In the genomic region with DNA sequence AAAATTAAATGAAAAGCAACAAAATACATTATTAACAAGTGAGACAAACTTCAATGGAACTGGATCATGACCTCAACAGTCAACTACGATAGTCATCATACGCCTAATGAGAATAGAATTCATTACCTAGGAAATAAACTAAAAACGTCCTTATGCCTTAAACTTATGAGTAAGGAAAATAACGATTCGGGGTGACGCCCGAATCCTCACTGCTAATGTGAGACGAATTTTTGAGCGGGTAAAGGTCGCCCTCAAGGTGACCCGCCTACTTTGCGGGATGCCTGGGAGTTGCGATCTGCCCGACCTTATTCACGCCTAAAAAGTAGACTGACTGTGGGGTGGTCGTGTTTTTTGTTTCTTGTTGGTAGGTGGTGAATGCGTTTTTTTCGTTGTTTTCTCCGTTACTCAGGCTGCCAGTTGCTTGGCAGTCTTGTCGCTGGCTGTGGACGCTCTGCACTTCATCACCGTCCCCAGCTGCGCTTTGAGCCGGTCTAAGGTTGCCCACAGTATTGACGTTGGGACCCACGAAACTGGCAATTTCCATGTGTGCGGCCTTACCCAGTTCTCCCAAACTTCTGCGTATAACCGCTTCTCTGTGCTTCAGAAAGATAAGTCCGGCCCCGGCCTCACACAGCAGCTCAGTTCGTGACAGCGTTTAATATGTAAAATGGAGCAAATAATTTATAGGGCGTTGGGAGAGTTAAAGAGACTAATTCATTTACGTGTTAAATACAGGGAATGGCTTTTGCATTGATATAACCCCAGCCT, we compare ENCODE assay signal across 1 cellular context.
A peak's percentile ranks its signal among the peaks of the same experiment; 100 is the strongest.
TF ChIP-seq lines count a peak whose summit lies in the region.

No MANE protein-coding gene starts in this region.

TF ChIP-seq in HepG2, 621 proteins besides CTCF, POLR2A, EP300 and RAD21 (continued from another document and continues in another):
- TF ChIP-seq, protein P1, sequence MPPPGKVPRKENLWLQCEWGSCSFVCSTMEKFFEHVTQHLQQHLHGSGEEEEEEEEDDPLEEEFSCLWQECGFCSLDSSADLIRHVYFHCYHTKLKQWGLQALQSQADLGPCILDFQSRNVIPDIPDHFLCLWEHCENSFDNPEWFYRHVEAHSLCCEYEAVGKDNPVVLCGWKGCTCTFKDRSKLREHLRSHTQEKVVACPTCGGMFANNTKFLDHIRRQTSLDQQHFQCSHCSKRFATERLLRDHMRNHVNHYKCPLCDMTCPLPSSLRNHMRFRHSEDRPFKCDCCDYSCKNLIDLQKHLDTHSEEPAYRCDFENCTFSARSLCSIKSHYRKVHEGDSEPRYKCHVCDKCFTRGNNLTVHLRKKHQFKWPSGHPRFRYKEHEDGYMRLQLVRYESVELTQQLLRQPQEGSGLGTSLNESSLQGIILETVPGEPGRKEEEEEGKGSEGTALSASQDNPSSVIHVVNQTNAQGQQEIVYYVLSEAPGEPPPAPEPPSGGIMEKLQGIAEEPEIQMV (CRISPR knock-in tag; IDR thresholded peaks at IDR 0.05; ENCODE audit: low read depth) = peak; percentile 7
- TF ChIP-seq AHR (CRISPR knock-in tag; IDR thresholded peaks at IDR 0.05) (peak; percentile 72; the same call in 1 of the 2 replicates), ZNF75D (CRISPR knock-in tag; IDR thresholded peaks at IDR 0.05; ENCODE audit: borderline replicate concordance) (0 out of 2 replicates have a peak, but pooled peaks have one; percentile 22), ZNF839 (CRISPR knock-in tag; IDR thresholded peaks at IDR 0.05; ENCODE audit: borderline replicate concordance) (no peak), ZNF253 (CRISPR knock-in tag; IDR thresholded peaks at IDR 0.05; ENCODE audit: borderline replicate concordance) (no peak; the same call in 1 of the 2 replicates), KLF16 (CRISPR knock-in tag; IDR thresholded peaks at IDR 0.05) (peak in 1 of 2 experiments; percentile 99; a peak in 2 of 4 replicates), DPF2 (CRISPR knock-in tag; IDR thresholded peaks at IDR 0.05; ENCODE audit: borderline replicate concordance, low read depth) (no peak; the same call in 1 of the 2 replicates), POLR2G (IDR thresholded peaks at IDR 0.05; ENCODE audit: low read depth, low read length) (peak; percentile 100), ZNF749 (CRISPR knock-in tag; IDR thresholded peaks at IDR 0.05; ENCODE audit: borderline replicate concordance) (peak; percentile 88; the same call in 1 of the 2 replicates), SRSF9 (IDR thresholded peaks at IDR 0.05; ENCODE audit: borderline replicate concordance, insufficient read depth, low read depth, low read length, poor library complexity, severe bottlenecking) (no peak), IRF2 (CRISPR knock-in tag; IDR thresholded peaks at IDR 0.05) (peak; percentile 90), ZNF619 (CRISPR knock-in tag; IDR thresholded peaks at IDR 0.05) (no peak), ZBTB38 (CRISPR knock-in tag; IDR thresholded peaks at IDR 0.05) (no peak; the same call in none of the 2 replicates), ZNF674 (CRISPR knock-in tag; IDR thresholded peaks at IDR 0.05; ENCODE audit: low read depth) (no peak), MED1 (CRISPR knock-in tag; IDR thresholded peaks at IDR 0.05) (peak; percentile 100), JUN (CRISPR knock-in tag; IDR thresholded peaks at IDR 0.05) (peak; percentile 35), RXRB (CRISPR knock-in tag; IDR thresholded peaks at IDR 0.05; ENCODE audit: borderline replicate concordance) (peak; percentile 87; the same call in 1 of the 2 replicates), ZNF124 (CRISPR knock-in tag; IDR thresholded peaks at IDR 0.05) (peak; percentile 95), PHB2 (IDR thresholded peaks at IDR 0.05; ENCODE audit: partially characterized antibody) (no peak), MIER3 (CRISPR knock-in tag; IDR thresholded peaks at IDR 0.05; ENCODE audit: borderline replicate concordance) (peak; percentile 97; the same call in 1 of the 2 replicates), ZNF383 (CRISPR knock-in tag; IDR thresholded peaks at IDR 0.05; ENCODE audit: borderline replicate concordance) (no peak), RARA (CRISPR knock-in tag; IDR thresholded peaks at IDR 0.05) (peak; percentile 75)
- TF ChIP-seq, protein P2, sequence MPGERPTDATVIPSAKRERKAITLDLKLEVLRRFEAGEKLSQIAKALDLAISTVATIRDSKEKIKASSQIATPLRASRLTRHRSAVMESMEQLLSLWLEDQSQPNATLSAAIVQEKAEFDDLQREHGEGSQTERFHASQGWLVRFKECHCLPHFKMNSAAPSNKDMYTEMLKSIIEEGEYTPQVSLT (CRISPR knock-in tag; IDR thresholded peaks at IDR 0.05; ENCODE audit: borderline replicate concordance, low read depth) = 0 out of 2 replicates have a peak, but pooled peaks have one; percentile 63
- TF ChIP-seq, protein P3, sequence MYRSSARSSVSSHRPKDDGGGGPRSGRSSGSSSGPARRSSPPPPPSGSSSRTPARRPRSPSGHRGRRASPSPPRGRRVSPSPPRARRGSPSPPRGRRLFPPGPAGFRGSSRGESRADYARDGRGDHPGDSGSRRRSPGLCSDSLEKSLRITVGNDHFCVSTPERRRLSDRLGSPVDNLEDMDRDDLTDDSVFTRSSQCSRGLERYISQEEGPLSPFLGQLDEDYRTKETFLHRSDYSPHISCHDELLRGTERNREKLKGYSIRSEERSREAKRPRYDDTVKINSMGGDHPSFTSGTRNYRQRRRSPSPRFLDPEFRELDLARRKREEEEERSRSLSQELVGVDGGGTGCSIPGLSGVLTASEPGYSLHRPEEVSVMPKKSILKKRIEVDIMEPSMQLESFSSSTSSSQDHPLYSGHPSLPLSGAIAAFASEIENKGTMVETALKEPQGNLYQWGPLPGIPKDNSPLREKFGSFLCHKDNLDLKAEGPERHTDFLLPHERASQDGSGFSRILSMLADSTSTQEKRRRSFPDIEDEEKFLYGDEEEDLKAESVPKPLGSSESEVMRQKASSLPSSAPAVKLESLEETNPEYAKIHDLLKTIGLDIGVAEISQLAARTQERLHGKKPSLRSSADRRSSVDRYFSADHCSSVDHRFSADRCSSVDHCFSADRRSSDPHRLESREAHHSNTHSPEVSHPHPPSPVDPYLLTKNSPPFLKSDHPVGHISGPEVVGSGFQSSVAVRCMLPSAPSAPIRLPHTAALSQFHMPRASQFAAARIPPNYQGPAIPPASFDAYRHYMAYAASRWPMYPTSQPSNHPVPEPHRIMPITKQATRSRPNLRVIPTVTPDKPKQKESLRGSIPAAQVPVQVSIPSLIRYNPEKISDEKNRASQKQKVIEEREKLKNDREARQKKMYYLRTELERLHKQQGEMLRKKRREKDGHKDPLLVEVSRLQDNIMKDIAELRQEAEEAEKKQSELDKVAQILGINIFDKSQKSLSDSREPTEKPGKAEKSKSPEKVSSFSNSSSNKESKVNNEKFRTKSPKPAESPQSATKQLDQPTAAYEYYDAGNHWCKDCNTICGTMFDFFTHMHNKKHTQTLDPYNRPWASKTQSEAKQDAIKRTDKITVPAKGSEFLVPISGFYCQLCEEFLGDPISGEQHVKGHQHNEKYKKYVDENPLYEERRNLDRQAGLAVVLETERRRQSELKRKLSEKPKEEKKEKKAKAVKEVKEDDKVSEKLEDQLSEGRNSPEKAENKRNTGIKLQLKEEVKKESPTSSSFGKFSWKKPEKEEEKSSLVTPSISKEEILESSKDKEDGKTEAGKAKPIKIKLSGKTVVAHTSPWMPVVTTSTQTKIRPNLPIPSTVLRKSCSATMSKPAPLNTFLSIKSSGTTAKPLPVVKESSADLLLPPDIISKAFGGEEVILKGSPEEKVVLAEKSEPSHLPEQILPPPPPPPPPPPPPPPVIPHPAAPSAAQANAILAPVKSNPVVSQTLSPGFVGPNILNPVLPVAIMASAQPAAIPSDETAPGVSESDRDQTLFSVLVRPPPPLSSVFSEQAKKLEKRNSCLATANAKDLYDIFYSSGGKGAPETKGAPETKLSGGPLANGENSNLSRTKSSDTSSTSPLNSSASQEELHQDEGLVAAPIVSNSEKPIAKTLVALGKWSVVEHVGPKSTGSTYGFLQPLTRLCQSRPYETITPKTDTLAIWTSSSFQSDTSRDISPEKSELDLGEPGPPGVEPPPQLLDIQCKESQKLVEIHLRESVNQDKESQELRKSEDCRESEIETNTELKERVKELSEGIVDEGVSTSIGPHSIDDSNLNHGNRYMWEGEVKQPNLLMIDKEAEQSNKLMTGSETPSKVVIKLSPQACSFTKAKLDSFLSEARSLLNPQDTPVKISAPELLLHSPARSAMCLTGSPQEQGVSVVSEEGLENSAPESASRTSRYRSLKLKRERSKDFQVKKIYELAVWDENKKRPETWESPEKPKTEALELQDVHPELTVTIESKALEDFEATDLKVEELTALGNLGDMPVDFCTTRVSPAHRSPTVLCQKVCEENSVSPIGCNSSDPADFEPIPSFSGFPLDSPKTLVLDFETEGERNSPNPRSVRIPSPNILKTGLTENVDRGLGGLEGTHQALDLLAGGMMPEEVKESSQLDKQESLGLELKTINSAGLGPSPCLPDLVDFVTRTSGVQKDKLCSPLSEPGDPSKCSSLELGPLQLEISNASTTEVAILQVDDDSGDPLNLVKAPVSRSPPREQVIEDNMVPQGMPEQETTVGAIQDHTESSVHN (CRISPR knock-in tag; IDR thresholded peaks at IDR 0.05) = peak; percentile 87; the same call in 1 of the 2 replicates
- TF ChIP-seq, protein P4, sequence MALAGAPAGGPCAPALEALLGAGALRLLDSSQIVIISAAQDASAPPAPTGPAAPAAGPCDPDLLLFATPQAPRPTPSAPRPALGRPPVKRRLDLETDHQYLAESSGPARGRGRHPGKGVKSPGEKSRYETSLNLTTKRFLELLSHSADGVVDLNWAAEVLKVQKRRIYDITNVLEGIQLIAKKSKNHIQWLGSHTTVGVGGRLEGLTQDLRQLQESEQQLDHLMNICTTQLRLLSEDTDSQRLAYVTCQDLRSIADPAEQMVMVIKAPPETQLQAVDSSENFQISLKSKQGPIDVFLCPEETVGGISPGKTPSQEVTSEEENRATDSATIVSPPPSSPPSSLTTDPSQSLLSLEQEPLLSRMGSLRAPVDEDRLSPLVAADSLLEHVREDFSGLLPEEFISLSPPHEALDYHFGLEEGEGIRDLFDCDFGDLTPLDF (CRISPR knock-in tag; IDR thresholded peaks at IDR 0.05) = 0 out of 2 replicates have a peak, but pooled peaks have one; percentile 10
- TF ChIP-seq, protein P5, sequence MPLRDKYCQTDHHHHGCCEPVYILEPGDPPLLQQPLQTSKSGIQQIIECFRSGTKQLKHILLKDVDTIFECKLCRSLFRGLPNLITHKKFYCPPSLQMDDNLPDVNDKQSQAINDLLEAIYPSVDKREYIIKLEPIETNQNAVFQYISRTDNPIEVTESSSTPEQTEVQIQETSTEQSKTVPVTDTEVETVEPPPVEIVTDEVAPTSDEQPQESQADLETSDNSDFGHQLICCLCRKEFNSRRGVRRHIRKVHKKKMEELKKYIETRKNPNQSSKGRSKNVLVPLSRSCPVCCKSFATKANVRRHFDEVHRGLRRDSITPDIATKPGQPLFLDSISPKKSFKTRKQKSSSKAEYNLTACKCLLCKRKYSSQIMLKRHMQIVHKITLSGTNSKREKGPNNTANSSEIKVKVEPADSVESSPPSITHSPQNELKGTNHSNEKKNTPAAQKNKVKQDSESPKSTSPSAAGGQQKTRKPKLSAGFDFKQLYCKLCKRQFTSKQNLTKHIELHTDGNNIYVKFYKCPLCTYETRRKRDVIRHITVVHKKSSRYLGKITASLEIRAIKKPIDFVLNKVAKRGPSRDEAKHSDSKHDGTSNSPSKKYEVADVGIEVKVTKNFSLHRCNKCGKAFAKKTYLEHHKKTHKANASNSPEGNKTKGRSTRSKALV (CRISPR knock-in tag; IDR thresholded peaks at IDR 0.05) = peak; percentile 83
- TF ChIP-seq, protein P6, sequence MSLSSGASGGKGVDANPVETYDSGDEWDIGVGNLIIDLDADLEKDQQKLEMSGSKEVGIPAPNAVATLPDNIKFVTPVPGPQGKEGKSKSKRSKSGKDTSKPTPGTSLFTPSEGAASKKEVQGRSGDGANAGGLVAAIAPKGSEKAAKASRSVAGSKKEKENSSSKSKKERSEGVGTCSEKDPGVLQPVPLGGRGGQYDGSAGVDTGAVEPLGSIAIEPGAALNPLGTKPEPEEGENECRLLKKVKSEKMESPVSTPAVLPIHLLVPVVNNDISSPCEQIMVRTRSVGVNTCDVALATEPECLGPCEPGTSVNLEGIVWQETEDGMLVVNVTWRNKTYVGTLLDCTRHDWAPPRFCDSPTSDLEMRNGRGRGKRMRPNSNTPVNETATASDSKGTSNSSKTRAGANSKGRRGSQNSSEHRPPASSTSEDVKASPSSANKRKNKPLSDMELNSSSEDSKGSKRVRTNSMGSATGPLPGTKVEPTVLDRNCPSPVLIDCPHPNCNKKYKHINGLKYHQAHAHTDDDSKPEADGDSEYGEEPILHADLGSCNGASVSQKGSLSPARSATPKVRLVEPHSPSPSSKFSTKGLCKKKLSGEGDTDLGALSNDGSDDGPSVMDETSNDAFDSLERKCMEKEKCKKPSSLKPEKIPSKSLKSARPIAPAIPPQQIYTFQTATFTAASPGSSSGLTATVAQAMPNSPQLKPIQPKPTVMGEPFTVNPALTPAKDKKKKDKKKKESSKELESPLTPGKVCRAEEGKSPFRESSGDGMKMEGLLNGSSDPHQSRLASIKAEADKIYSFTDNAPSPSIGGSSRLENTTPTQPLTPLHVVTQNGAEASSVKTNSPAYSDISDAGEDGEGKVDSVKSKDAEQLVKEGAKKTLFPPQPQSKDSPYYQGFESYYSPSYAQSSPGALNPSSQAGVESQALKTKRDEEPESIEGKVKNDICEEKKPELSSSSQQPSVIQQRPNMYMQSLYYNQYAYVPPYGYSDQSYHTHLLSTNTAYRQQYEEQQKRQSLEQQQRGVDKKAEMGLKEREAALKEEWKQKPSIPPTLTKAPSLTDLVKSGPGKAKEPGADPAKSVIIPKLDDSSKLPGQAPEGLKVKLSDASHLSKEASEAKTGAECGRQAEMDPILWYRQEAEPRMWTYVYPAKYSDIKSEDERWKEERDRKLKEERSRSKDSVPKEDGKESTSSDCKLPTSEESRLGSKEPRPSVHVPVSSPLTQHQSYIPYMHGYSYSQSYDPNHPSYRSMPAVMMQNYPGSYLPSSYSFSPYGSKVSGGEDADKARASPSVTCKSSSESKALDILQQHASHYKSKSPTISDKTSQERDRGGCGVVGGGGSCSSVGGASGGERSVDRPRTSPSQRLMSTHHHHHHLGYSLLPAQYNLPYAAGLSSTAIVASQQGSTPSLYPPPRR (CRISPR knock-in tag; IDR thresholded peaks at IDR 0.05; ENCODE audit: borderline replicate concordance) = peak; percentile 87
- TF ChIP-seq, protein P7, sequence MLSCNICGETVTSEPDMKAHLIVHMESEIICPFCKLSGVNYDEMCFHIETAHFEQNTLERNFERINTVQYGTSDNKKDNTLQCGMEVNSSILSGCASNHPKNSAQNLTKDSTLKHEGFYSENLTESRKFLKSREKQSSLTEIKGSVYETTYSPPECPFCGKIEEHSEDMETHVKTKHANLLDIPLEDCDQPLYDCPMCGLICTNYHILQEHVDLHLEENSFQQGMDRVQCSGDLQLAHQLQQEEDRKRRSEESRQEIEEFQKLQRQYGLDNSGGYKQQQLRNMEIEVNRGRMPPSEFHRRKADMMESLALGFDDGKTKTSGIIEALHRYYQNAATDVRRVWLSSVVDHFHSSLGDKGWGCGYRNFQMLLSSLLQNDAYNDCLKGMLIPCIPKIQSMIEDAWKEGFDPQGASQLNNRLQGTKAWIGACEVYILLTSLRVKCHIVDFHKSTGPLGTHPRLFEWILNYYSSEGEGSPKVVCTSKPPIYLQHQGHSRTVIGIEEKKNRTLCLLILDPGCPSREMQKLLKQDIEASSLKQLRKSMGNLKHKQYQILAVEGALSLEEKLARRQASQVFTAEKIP (CRISPR knock-in tag; IDR thresholded peaks at IDR 0.05; ENCODE audit: borderline replicate concordance) = no peak
- TF ChIP-seq, protein P8, sequence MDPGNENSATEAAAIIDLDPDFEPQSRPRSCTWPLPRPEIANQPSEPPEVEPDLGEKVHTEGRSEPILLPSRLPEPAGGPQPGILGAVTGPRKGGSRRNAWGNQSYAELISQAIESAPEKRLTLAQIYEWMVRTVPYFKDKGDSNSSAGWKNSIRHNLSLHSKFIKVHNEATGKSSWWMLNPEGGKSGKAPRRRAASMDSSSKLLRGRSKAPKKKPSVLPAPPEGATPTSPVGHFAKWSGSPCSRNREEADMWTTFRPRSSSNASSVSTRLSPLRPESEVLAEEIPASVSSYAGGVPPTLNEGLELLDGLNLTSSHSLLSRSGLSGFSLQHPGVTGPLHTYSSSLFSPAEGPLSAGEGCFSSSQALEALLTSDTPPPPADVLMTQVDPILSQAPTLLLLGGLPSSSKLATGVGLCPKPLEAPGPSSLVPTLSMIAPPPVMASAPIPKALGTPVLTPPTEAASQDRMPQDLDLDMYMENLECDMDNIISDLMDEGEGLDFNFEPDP (CRISPR knock-in tag; conservative IDR thresholded peaks at IDR 0.05) = no peak
